ENCODE assay signal across 16 cellular contexts in the genomic region with DNA sequence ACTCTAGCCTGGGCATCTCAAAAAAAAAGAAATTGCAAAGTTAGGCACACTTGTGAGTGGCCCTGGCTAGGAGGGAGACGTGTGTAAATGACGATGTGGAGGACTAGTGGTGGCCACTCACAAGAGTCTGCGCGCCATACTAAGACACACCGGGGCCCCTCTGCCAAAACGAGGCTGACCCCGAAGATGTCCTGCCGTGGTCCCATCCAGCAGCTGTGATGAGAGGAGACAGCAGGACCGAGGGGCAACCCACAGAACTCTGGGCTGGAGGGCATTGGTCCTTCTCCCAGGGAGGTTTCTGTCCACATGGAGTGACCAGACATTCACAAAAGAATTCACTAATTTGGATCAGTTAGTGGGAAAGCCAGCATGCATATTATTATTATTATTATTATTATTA.
"Had no signal": no experiment of that assay in that cellular context is flagged by ENCODE, and none has a peak within 500 bp of the region (broad histone marks: within the 10 kb centered on the region; RNA-seq: fewer than 3 reads in every experiment).

No MANE protein-coding gene starts in this region.

- H3K27me3 Mint-ChIP-seq: naive thymus-derived CD4-positive, alpha-beta T cell had no signal

- H3K4me1 ChIP-seq: colonic mucosa, foreskin keratinocyte had no signal

- DNase-seq: colonic mucosa; dermis blood vessel endothelial cell; erythroblast; foreskin keratinocyte; immature natural killer cell; left cardiac atrium; left ventricle myocardium superior; mesendoderm; naive thymus-derived CD4-positive, alpha-beta T cell; nephron progenitor cell; stimulated activated CD4-positive, alpha-beta T cell treated with anti-CD3 and anti-CD28 coated beads, Interleukin-2, amount 100 ng/mL, for 48 hours; stimulated activated naive CD4-positive, alpha-beta T cell treated with Interleukin-2 at 50 U/mL for 16 hours; thyroid gland; upper lobe of left lung had no signal

- H3K4me1 Mint-ChIP-seq: nephron progenitor cell had no signal

- H3K9me3 Mint-ChIP-seq: immature natural killer cell had no signal

- H3K4me2 ChIP-seq: smooth muscle cell had no signal

- ATAC-seq: foreskin keratinocyte; left cardiac atrium; left ventricle myocardium superior; naive thymus-derived CD4-positive, alpha-beta T cell had no signal

- H3K4me3 Mint-ChIP-seq: naive thymus-derived CD4-positive, alpha-beta T cell; nephron progenitor cell had no signal

- H3K9me3 ChIP-seq: colonic mucosa, thyroid gland, upper lobe of left lung had no signal

- H3K27ac ChIP-seq: colonic mucosa, foreskin keratinocyte, thyroid gland, upper lobe of left lung had no signal

- H3K27me3 ChIP-seq: colonic mucosa, foreskin keratinocyte, thyroid gland, upper lobe of left lung had no signal

- H3K4me3 ChIP-seq: colonic mucosa, lung, smooth muscle cell, thyroid gland, upper lobe of left lung had no signal

- H3K27ac Mint-ChIP-seq: nephron progenitor cell had no signal

- H3K36me3 ChIP-seq: colonic mucosa had no signal
